ENCODE assay signal across 10 cellular contexts in genomic region chr6:135586844-135587243, GRCh38.
DNase-seq lines count a peak whose midpoint lies in the region; ATAC-seq and TF ChIP-seq lines count a peak whose summit lies in the region.
"Had no signal": no experiment of that assay in that cellular context is flagged by ENCODE, and none has a peak within 500 bp of the region (broad histone marks: within the 10 kb centered on the region; RNA-seq: fewer than 3 reads in every experiment).

No MANE protein-coding gene starts in this region.

- H3K27me3 ChIP-seq in left lung (no peaks in the 10 kb centered on the region), foreskin keratinocyte (no peaks in the 10 kb centered on the region)
- H3K27me3 ChIP-seq: hepatocyte, spleen had no signal

- no peak for TF ChIP-seq CTCF in GM13977 (IDR thresholded peaks at IDR 0.05; ENCODE audit: extremely low read depth, insufficient read depth, missing control alignments)
- no peak for TF ChIP-seq CTCF in HFF-Myc (IDR thresholded peaks at IDR 0.05; ENCODE audit: low read depth, low read length, missing control alignments)
- TF ChIP-seq CTCF in left lung (IDR thresholded peaks at IDR 0.05): no peak
- no peak for TF ChIP-seq CTCF in foreskin keratinocyte (conservative IDR thresholded peaks at IDR 0.05)

- DNase-seq in GM13977 (ENCODE audit: low spot score) (peak; percentile 24), HFF-Myc (ENCODE audit: extremely low read depth, low read depth) (peak; percentile 2), SW480 (ENCODE audit: low spot score) (peak; percentile 41), left lung (peak in 1 of 2 donors; percentile 49), foreskin keratinocyte (no peak), left cardiac atrium (no peak)
- DNase-seq: NCI-H1105 treated with DMSO at 0.1 percent for 48 hours, spleen had no signal

- intact Hi-C loops in left lung (cut with DNase I) (no loop called here), left cardiac atrium (cut with DNase I) (no loop called here)

- no peak overlapping the region for H3K27ac ChIP-seq in left lung
- no peak overlapping the region for H3K27ac ChIP-seq in foreskin keratinocyte
- H3K27ac ChIP-seq: hepatocyte, spleen had no signal

- H3K9me3 ChIP-seq in left lung: no peaks in the 10 kb centered on the region
- H3K9me3 ChIP-seq: spleen had no signal

- H3K36me3 ChIP-seq in left lung: no peaks in the 10 kb centered on the region
- H3K36me3 ChIP-seq: spleen had no signal

- H3K4me1 ChIP-seq in left lung (no peaks in the 10 kb centered on the region), foreskin keratinocyte (no peaks in the 10 kb centered on the region)
- H3K4me1 ChIP-seq: spleen had no signal

- H3K4me3 ChIP-seq in HFF-Myc (replicated peaks; ENCODE audit: low read depth, low read length): no peak overlapping the region
- no peak overlapping the region for H3K4me3 ChIP-seq in left lung
- H3K4me3 ChIP-seq: hepatocyte, spleen had no signal

- ATAC-seq in left lung: peak; percentile 92
- no peak for ATAC-seq in foreskin keratinocyte
- ATAC-seq in left cardiac atrium: no peak
- ATAC-seq in HG03196 (IDR thresholded peaks at IDR 0.05; ENCODE audit: unreplicated experiment): no peak

- in situ Hi-C loops in GM13977 (cut with MboI; ENCODE audit: low pct_unique_long_range_greater_than_20kb, low sequenced_read_pairs, unreplicated experiment): no loop called here

Comparison
In these comparisons a context has a peak if more than half of its experiments do, and no peak if none do; other contexts are left out.
1. DNase-seq: peak in GM13977 (single experiment), HFF-Myc (single experiment) and SW480 (single experiment); none in foreskin keratinocyte (0 of 2) and left cardiac atrium (single experiment).